Comparison of ENCODE assay signal across 11 cellular contexts in genomic region chr16:27070776-27071175, GRCh38. TPM values are rescaled to one million over a fixed set of nuclear protein-coding genes. Genes with fewer than 3 reads are reported as not detected.
"Had no signal": no experiment of that assay in that cellular context is flagged by ENCODE, and none has a peak within 500 bp of the region (broad histone marks: within the 10 kb centered on the region; RNA-seq: fewer than 3 reads in every experiment).

No MANE protein-coding gene starts in this region.

- H2AFZ ChIP-seq: GM23248, GM23338 had no signal

- H3K27ac Mint-ChIP-seq: GM23338, HFFc6 had no signal

- H3K4me3 Mint-ChIP-seq: GM23338, H9, HFFc6 had no signal

- H3K36me3 ChIP-seq: HAP-1 had no signal

- H3K9ac ChIP-seq: GM23248 had no signal

- H3K4me2 ChIP-seq: GM23338 had no signal

- H3K9me3 ChIP-seq: HAP-1 had no signal

- H3K4me1 ChIP-seq: HAP-1 had no signal

- FAIRE-seq: H1, H54 had no signal

- H3K4me3 ChIP-seq: GM23248, GM23338, HAP-1 had no signal

- DNase-seq: GM23248, GOT3, H7, H9, HCEC 1CT, HFFc6 had no signal

- ATAC-seq: GM23338, HCT116 had no signal

- H3K4me1 Mint-ChIP-seq: GM23338 had no signal

- H3K9me3 Mint-ChIP-seq: HFFc6 had no signal

- H3K27ac ChIP-seq: GM23248 had no signal

RNA-seq across cellular contexts. Expression of gene C16orf82, which starts 4.0 kb away (rescaled TPM):
- total RNA-seq: GM23248, GM23338, H1, H7, H9, HFFc6 had no signal
- polyA plus RNA-seq: GM23248, GM23338, H1 had no signal
